Comparison of ENCODE assay signal across 6 cellular contexts in the genomic region with DNA sequence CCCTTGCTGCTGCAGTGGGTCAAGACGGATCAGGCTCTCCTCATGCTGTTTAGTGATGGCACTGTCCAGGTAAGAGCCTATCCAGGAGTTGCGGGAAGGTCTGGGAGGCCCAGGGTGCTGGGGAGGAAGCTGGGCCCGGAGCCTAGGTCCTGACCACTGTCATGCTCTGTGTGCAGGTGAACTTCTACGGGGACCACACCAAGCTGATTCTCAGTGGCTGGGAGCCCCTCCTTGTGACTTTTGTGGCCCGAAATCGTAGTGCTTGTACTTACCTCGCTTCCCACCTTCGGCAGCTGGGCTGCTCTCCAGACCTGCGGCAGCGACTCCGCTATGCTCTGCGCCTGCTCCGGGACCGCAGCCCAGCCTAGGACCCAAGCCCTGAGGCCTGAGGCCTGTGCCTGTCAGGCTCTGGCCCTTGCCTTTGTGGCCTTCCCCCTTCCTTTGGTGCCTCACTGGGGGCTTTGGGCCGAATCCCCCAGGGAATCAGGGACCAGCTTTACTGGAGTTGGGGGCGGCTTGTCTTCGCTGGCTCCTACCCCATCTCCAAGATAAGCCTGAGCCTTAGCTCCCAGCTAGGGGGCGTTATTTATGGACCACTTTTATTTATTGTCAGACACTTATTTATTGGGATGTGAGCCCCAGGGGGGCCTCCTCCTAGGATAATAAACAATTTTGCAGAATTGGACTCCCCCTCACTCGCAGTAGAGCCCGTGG. TPM values are rescaled to one million over a fixed set of nuclear protein-coding genes. Genes with fewer than 3 reads are reported as not detected.
DNase-seq lines count a peak whose midpoint lies in the region; ATAC-seq and TF ChIP-seq lines count a peak whose summit lies in the region.

No MANE protein-coding gene starts in this region.

- CTCF ChIA-PET in Caco-2 (lab: Charles Lee) = no interaction called here

- TF ChIP-seq CTCF in Caco-2 (IDR thresholded peaks at IDR 0.05; ENCODE audit: insufficient read depth in 1 of 2, low read depth in 1 of 2, low read length in 1 of 2, severe bottlenecking in 1 of 2, unreplicated experiment in 1 of 2) = peak in 1 of 2 experiments; percentile 7
- no peak for TF ChIP-seq CTCF in ascending aorta (IDR thresholded peaks at IDR 0.05)

- H3K4me1 ChIP-seq in Caco-2 (peaks cover 40% of the 10 kb centered on the region), ascending aorta (peaks cover 50 to 76% of the 10 kb centered on the region in 2 donors), HAP-1 (peaks cover 18% of the 10 kb centered on the region)

- H3K27ac ChIP-seq in ascending aorta = peak overlapping the region; percentile 99

- intact Hi-C loops in Caco-2 (cut with micrococcal nuclease; ENCODE audit: unreplicated experiment) (no loop called here), ascending aorta (cut with DNase I) (loop anchor here (10.0 kb wide), 2 partner anchors 461 to 689 kb away; a partner anchor contains a TSS)

- POLR2A ChIA-PET in Caco-2 (lab: Charles Lee) = interaction anchor here (0.5 kb wide), 1 partner anchor 14 kb away, joined by 4 read pairs; no protein-coding TSS in a partner anchor
- POLR2A ChIA-PET in naive thymus-derived CD8-positive, alpha-beta T cell (lab: Charles Lee) = interaction anchor here (0.5 to 16.4 kb wide), 6 partner anchors 9 to 84 kb away, joined by 3 to 590 read pairs (median 7); no protein-coding TSS in a partner anchor

- H3K4me1 Mint-ChIP-seq in Caco-2 (ENCODE audit: low read depth, unreplicated experiment) = peaks cover 18% of the 10 kb centered on the region
- peaks cover 37 to 82% (median 73%) of the 10 kb centered on the region in 4 donors for H3K4me1 Mint-ChIP-seq in naive thymus-derived CD8-positive, alpha-beta T cell

- no peaks in the 10 kb centered on the region for H3K27me3 Mint-ChIP-seq in Caco-2 (ENCODE audit: insufficient read depth, unreplicated experiment)
- no peaks in the 10 kb centered on the region for H3K27me3 Mint-ChIP-seq in naive thymus-derived CD8-positive, alpha-beta T cell

- in situ Hi-C loops in HAP-1 (cut with MboI; ENCODE audit: low sequenced_read_pairs) = no loop called here

- H3K27me3 ChIP-seq in Caco-2 (replicated peaks; ENCODE audit: control insufficient read depth, insufficient read depth, low read length) (no peaks in the 10 kb centered on the region), ascending aorta (no peaks in the 10 kb centered on the region), HAP-1 (ENCODE audit: low read depth) (no peaks in the 10 kb centered on the region)

- H3K36me3 Mint-ChIP-seq in Caco-2 (ENCODE audit: insufficient read depth, unreplicated experiment) = peaks cover 19% of the 10 kb centered on the region
- H3K36me3 Mint-ChIP-seq in naive thymus-derived CD8-positive, alpha-beta T cell = peaks cover 4 to 42% (median 24%) of the 10 kb centered on the region in 3 donors

- no peak overlapping the region for H3K4me3 Mint-ChIP-seq in Caco-2 (ENCODE audit: unreplicated experiment)
- peak overlapping the region in 2 of 10 donors; percentile 34 to 48 for H3K4me3 Mint-ChIP-seq in naive thymus-derived CD8-positive, alpha-beta T cell

- no peak for ATAC-seq in naive thymus-derived CD8-positive, alpha-beta T cell

- DNase-seq in Caco-2 (no peak), ascending aorta (ENCODE audit: low spot score in 2 of 2) (peak in 1 of 2 donors; percentile 63), HAP-1 (ENCODE audit: low spot score in 2 of 2) (no peak), amygdala (lab: John Stamatoyannopoulos, UW) (no peak), SIG-M5 (lab: John Stamatoyannopoulos, UW) (no peak)
- peak in 2 of 10 donors; percentile 0 to 32 for DNase-seq in naive thymus-derived CD8-positive, alpha-beta T cell

- H3K9me3 ChIP-seq in Caco-2 (no peaks in the 10 kb centered on the region), ascending aorta (no peaks in the 10 kb centered on the region), HAP-1 (no peaks in the 10 kb centered on the region; the same call in 1 of the 2 replicates)

- H3K27ac Mint-ChIP-seq in Caco-2 (ENCODE audit: unreplicated experiment) = peak overlapping the region; percentile 61
- peak overlapping the region; percentile 66 to 99 (median 90) for H3K27ac Mint-ChIP-seq in naive thymus-derived CD8-positive, alpha-beta T cell

- H3K36me3 ChIP-seq in Caco-2 (ENCODE audit: control insufficient read depth, insufficient read depth, low read length) (no peaks in the 10 kb centered on the region), ascending aorta (peaks cover 34 to 50% of the 10 kb centered on the region in 2 donors), HAP-1 (replicated peaks) (peaks cover 45% of the 10 kb centered on the region)

- H3K4me3 ChIP-seq in Caco-2 (ENCODE audit: low read depth, low read length) = no peak overlapping the region
- no peak overlapping the region for H3K4me3 ChIP-seq in ascending aorta
- H3K4me3 ChIP-seq in HAP-1 = no peak overlapping the region

- H3K9me3 Mint-ChIP-seq in Caco-2 (ENCODE audit: unreplicated experiment) = no peaks in the 10 kb centered on the region
- H3K9me3 Mint-ChIP-seq in naive thymus-derived CD8-positive, alpha-beta T cell = no peaks in the 10 kb centered on the region

- TSS peak; percentile 11 for BruUV-seq in Caco-2 (replicated peaks; lab: Mats Ljungman, UMichigan)

RNA-seq across cellular contexts. Expression of a gene that starts 1.7 kb away (rescaled TPM):
- not detected in 2 replicates for total RNA-seq in Caco-2 (2022)
- not detected for total RNA-seq in ascending aorta
- total RNA-seq in naive thymus-derived CD8-positive, alpha-beta T cell = 1 to 10 TPM; 1.2 to 2.1 TPM
- polyA plus RNA-seq in naive thymus-derived CD8-positive, alpha-beta T cell = under 1 TPM in 2 of 3 donors, not detected in 1; 0.24 to 0.86 TPM

RNA-seq across cellular contexts. Expression of a gene that starts 2.9 kb away (rescaled TPM):
- total RNA-seq in Caco-2 (2022) = 0.53 and 1.6 TPM in 2 replicates
- total RNA-seq in ascending aorta = 15.1 TPM
- total RNA-seq in naive thymus-derived CD8-positive, alpha-beta T cell = 1 to 10 TPM; 6.5 to 8.8 TPM
- polyA plus RNA-seq in naive thymus-derived CD8-positive, alpha-beta T cell = under 1 TPM; 0.16 to 0.47 (median 0.44) TPM

RNA-seq across cellular contexts. Expression of a gene that starts 5.3 kb away (rescaled TPM):
- total RNA-seq in Caco-2 (2022) (3.2 and 5.2 TPM in 2 replicates), ascending aorta (107 TPM)
- total RNA-seq in naive thymus-derived CD8-positive, alpha-beta T cell = 100 to 1,000 TPM; 139 to 140 TPM
- polyA plus RNA-seq in naive thymus-derived CD8-positive, alpha-beta T cell = 10 to 100 TPM; 14.3 to 36.0 (median 25.5) TPM

RNA-seq across cellular contexts. Expression of a gene that starts 17.5 kb away (rescaled TPM):
- not detected in 2 replicates for total RNA-seq in Caco-2 (2022)
- not detected for total RNA-seq in ascending aorta
- 1 to 10 TPM; 1.6 to 2.2 TPM for total RNA-seq in naive thymus-derived CD8-positive, alpha-beta T cell
- under 1 TPM in 2 of 3 donors, not detected in 1; 0.29 to 0.32 TPM for polyA plus RNA-seq in naive thymus-derived CD8-positive, alpha-beta T cell

RNA-seq across cellular contexts. Expression of a gene that starts 30.1 kb away (rescaled TPM):
- total RNA-seq in Caco-2 (2022) (1,451 and 1,467 TPM in 2 replicates), ascending aorta (1,693 TPM)
- 1,000 to 10,000 TPM; 2,208 to 2,330 TPM for total RNA-seq in naive thymus-derived CD8-positive, alpha-beta T cell
- polyA plus RNA-seq in naive thymus-derived CD8-positive, alpha-beta T cell = 1,000 to 10,000 TPM; 1,336 to 1,571 (median 1,431) TPM

Comparison
In these comparisons a context has a peak if more than half of its experiments do, and no peak if none do; other contexts are left out.
1. RNA of a gene that starts 5.3 kb away (total RNA-seq): 139 to 140 TPM in naive thymus-derived CD8-positive, alpha-beta T cell and 107 TPM in ascending aorta (single experiment); 3.2 to 5.2 TPM in Caco-2; every median in the first group is over 10 times any median in the second.